In the genomic region with DNA sequence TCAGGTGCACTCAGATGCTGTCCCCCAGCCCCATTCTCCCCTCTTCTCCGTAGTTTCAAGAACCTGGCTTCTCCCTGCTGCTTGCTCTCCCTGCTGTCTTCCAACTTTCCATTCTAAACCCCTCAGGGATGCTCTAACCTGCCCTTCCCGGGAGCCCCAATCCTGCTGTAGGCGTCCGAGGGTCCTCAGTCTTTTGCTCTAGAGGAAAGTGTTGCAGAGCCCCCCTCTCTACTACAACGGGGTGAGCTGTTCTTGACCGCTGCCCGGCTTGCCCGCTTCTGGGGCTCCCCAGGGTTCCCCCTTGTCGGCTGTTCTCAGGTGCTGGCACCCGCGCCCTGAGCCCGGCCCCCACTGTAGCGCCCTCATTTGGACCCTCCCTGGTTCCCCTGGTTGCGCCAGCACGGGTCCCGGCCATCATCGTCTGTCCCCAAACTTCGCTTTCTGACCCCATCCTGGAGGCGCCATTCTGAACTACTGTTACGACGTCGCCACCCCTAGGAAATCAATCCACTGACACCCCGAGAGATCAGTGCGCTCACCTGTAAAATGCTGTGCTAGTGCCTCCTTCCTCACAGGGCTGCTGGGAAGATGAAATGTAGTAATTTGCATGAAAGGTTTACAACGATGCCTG, we compare ENCODE assay signal across 1 cellular context.
A peak's percentile ranks its signal among the peaks of the same experiment; 100 is the strongest.
TF ChIP-seq lines count a peak whose summit lies in the region.

No MANE protein-coding gene starts in this region.

TF ChIP-seq in H1, 55 proteins besides CTCF, POLR2A, EP300 and RAD21:
- TF ChIP-seq SUZ12 (IDR thresholded peaks at IDR 0.05; ENCODE audit: low read length) (peak; percentile 55; the same call in 1 of the 2 replicates), KDM4A (IDR thresholded peaks at IDR 0.05; ENCODE audit: low read depth, low read length, severe bottlenecking) (peak; percentile 17), TBP (IDR thresholded peaks at IDR 0.05; ENCODE audit: low read depth, low read length) (no peak), BACH1 (IDR thresholded peaks at IDR 0.05; ENCODE audit: low read length) (no peak)
